Comparison of ENCODE assay signal across 18 cellular contexts in the genomic region with DNA sequence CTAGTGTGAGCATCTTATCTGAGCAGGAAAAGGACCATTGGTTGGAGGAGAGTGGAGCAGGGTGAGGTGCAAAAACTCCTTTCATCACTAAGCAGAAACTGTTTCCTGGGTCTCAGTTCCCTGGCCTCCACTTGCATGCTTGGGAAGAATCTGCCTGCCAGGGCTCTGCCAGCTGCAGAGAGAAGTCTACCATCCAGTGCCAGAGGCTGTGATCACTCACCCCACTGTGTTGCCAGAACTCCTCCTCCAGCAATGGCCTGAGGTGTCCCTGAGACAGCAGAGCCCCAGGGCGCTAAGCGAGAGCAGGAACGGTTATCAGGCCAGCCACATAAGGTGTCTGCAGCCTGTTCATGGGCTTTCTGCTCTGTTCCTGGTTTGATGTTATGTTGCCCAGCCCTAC.
DNase-seq lines count a peak whose midpoint lies in the region; ATAC-seq lines count a peak whose summit lies in the region.
"Had no signal": no experiment of that assay in that cellular context is flagged by ENCODE, and none has a peak within 500 bp of the region (broad histone marks: within the 10 kb centered on the region; RNA-seq: fewer than 3 reads in every experiment).

No MANE protein-coding gene starts in this region.

- DNase-seq in Ammon's horn (ENCODE audit: low spot score) (peak; percentile 75), amygdala (lab: John Stamatoyannopoulos, UW) (peak in 42 of 56 donors; percentile 1 to 81 (median 36)), left cardiac atrium (peak; percentile 54), nucleus accumbens (lab: John Stamatoyannopoulos, UW) (peak in 46 of 56 donors; percentile 6 to 82 (median 39)), NOMO-1 treated with DMSO at 0.1 percent for 48 hours (lab: John Stamatoyannopoulos, UW; ENCODE audit: unreplicated experiment) (no peak), GF-D8 (lab: John Stamatoyannopoulos, UW) (no peak), DMS114 treated with DMSO at 0.1 percent for 48 hours (lab: John Stamatoyannopoulos, UW; ENCODE audit: unreplicated experiment) (no peak)
- DNase-seq in activated T-cell treated with anti-CD3 and anti-CD28 coated beads, Interleukin-2, amount 50 U/mL, for 72 hours = no peak
- DNase-seq: ACHN; activated CD4-positive, alpha-beta T cell treated with anti-CD3 and anti-CD28 coated beads for 4 hours; effector CD4-positive, alpha-beta T cell; IMR-90; naive B cell; NCI-H1930; NCI-H345; NK-92 treated with Interleukin-12 subunit alpha and Interleukin-12 subunit beta, amount 100 ng/mL, for 24 hours; small intestine; stimulated activated CD4-positive, alpha-beta T cell treated with anti-CD3 and anti-CD28 coated beads, Interleukin-4, amount 100 ng/mL, for 1 hour had no signal

- ATAC-seq in left cardiac atrium = peak; percentile 94 to 95
- no peak for ATAC-seq in activated T-cell treated with anti-CD3 and anti-CD28 coated beads, Interleukin-2, amount 50 U/mL, for 72 hours (replicated peaks in 1 of 2)

- H3K27me3 Mint-ChIP-seq in activated T-cell treated with anti-CD3 and anti-CD28 coated beads, Interleukin-2, amount 50 U/mL, for 72 hours (ENCODE audit: low read depth) = no peaks in the 10 kb centered on the region
- H3K27me3 Mint-ChIP-seq: naive B cell had no signal

- no peak overlapping the region for H3K4me3 Mint-ChIP-seq in activated T-cell treated with anti-CD3 and anti-CD28 coated beads, Interleukin-2, amount 50 U/mL, for 72 hours
- H3K4me3 Mint-ChIP-seq: naive B cell had no signal

- H3K9me3 Mint-ChIP-seq in activated T-cell treated with anti-CD3 and anti-CD28 coated beads, Interleukin-2, amount 50 U/mL, for 72 hours = no peaks in the 10 kb centered on the region

- H3K36me3 Mint-ChIP-seq in activated T-cell treated with anti-CD3 and anti-CD28 coated beads, Interleukin-2, amount 50 U/mL, for 72 hours (ENCODE audit: insufficient read depth in 2 of 2) = no peaks in the 10 kb centered on the region
- H3K36me3 Mint-ChIP-seq: naive B cell had no signal

- H3K4me1 Mint-ChIP-seq in activated T-cell treated with anti-CD3 and anti-CD28 coated beads, Interleukin-2, amount 50 U/mL, for 72 hours (ENCODE audit: low read depth) = no peaks in the 10 kb centered on the region
- H3K4me1 Mint-ChIP-seq: naive B cell had no signal

- intact Hi-C loops in left cardiac atrium (cut with DNase I) = no loop called here

- no peak overlapping the region for H3K27ac Mint-ChIP-seq in activated T-cell treated with anti-CD3 and anti-CD28 coated beads, Interleukin-2, amount 50 U/mL, for 72 hours
- H3K27ac Mint-ChIP-seq: naive B cell had no signal

Comparison
In these comparisons a context has a peak if more than half of its experiments do, and no peak if none do; other contexts are left out.
1. DNase-seq: peak in Ammon's horn (single experiment), amygdala (42 of 56), left cardiac atrium (single experiment) and nucleus accumbens (46 of 56); none in activated T-cell treated with anti-CD3 and anti-CD28 coated beads, Interleukin-2, amount 50 U/mL, for 72 hours (0 of 2), NOMO-1 treated with DMSO at 0.1 percent for 48 hours (single experiment), GF-D8 (single experiment) and DMS114 treated with DMSO at 0.1 percent for 48 hours (single experiment).
2. ATAC-seq: peak in left cardiac atrium (2 of 2); none in activated T-cell treated with anti-CD3 and anti-CD28 coated beads, Interleukin-2, amount 50 U/mL, for 72 hours (0 of 2).